8 cellular contexts compared by ENCODE assay signal in the genomic region with DNA sequence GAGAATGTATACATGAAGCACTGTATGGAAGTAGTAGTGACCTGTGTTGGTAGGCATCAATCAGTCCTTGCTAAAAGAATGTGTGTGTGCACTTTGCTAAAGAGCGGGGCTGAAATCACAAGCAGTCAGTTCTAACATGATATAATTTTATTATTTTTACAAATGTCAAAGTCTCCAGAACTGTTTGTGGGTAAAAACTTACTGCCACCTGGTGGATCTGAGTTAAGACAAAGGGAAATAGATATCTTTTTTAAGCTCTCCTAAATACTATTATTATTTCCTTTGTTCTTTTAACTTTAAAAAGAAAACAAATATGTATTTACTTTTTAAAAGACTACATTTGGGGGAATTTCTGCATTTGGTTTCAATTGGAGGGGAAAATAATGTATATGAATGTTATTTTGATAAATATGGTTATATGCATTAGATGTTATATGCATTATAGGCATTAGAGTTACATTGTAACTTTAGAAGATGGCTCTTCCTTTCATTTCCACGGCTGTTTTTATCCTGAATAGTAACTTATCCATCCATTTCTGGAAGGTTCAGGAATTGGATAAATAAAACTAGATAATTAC. TPM values are rescaled to one million over a fixed set of nuclear protein-coding genes. Genes with fewer than 3 reads are reported as not detected.
A peak's percentile ranks its signal among the peaks of the same experiment; 100 is the strongest.
DNase-seq lines count a peak whose midpoint lies in the region; ATAC-seq and TF ChIP-seq lines count a peak whose summit lies in the region.

No MANE protein-coding gene starts in this region.

- H3K36me3 ChIP-seq in ascending aorta, result no peaks in the 10 kb centered on the region
- no peaks in the 10 kb centered on the region for H3K36me3 ChIP-seq in left lung

- peak; percentile 51 for TF ChIP-seq CTCF in AG09309 (IDR thresholded peaks at IDR 0.05; ENCODE audit: control insufficient read depth, insufficient read depth, low read depth, low read length, missing control alignments)
- TF ChIP-seq CTCF in ascending aorta (IDR thresholded peaks at IDR 0.05), result peak in 2 of 3 experiments; percentile 30 to 57
- peak in 1 of 2 donors; percentile 33 for TF ChIP-seq CTCF in left lung (IDR thresholded peaks at IDR 0.05)

- peaks cover 9% of the 10 kb centered on the region for H3K27me3 Mint-ChIP-seq in activated naive CD8-positive, alpha-beta T cell treated with anti-CD3 and anti-CD28 coated beads for 36 hours

- H3K27ac ChIP-seq in ascending aorta (no peak overlapping the region), left lung (no peak overlapping the region)

- peaks cover 10% of the 10 kb centered on the region for H3K4me1 Mint-ChIP-seq in activated naive CD8-positive, alpha-beta T cell treated with anti-CD3 and anti-CD28 coated beads for 36 hours
- peaks cover 11% of the 10 kb centered on the region for H3K4me1 Mint-ChIP-seq in stimulated activated effector memory CD8-positive, alpha-beta T cell treated with anti-CD3 and anti-CD28 coated beads, Interleukin-12 subunit alpha, Interleukin-12 subunit beta, amount 100 ng/mL, for 72 hours

- H3K9me3 Mint-ChIP-seq in activated naive CD8-positive, alpha-beta T cell treated with anti-CD3 and anti-CD28 coated beads for 36 hours, result peaks cover 3% of the 10 kb centered on the region
- H3K9me3 Mint-ChIP-seq in stimulated activated effector memory CD8-positive, alpha-beta T cell treated with anti-CD3 and anti-CD28 coated beads, Interleukin-12 subunit alpha, Interleukin-12 subunit beta, amount 100 ng/mL, for 72 hours, result peaks cover 2% of the 10 kb centered on the region

- H3K4me3 ChIP-seq in AG09309 (ENCODE audit: control insufficient read depth, low read depth, low read length) (no peak overlapping the region), ascending aorta (no peak overlapping the region), left lung (no peak overlapping the region)

- H3K36me3 Mint-ChIP-seq in activated naive CD8-positive, alpha-beta T cell treated with anti-CD3 and anti-CD28 coated beads for 36 hours, result peaks cover 5% of the 10 kb centered on the region
- no peaks in the 10 kb centered on the region for H3K36me3 Mint-ChIP-seq in stimulated activated effector memory CD8-positive, alpha-beta T cell treated with anti-CD3 and anti-CD28 coated beads, Interleukin-12 subunit alpha, Interleukin-12 subunit beta, amount 100 ng/mL, for 72 hours

- H3K4me1 ChIP-seq in ascending aorta (no peaks in the 10 kb centered on the region), left lung (no peaks in the 10 kb centered on the region)

- peak; percentile 69 for ATAC-seq in left lung
- ATAC-seq in stimulated activated effector memory CD8-positive, alpha-beta T cell treated with anti-CD3 and anti-CD28 coated beads, Interleukin-12 subunit alpha, Interleukin-12 subunit beta, amount 100 ng/mL, for 72 hours, result no peak

- H3K27me3 ChIP-seq in ascending aorta (no peaks in the 10 kb centered on the region), left lung (no peaks in the 10 kb centered on the region)

- DNase-seq in AG09309 (ENCODE audit: low read depth), result no peak
- peak; percentile 28 for DNase-seq in H4 (ENCODE audit: low spot score)
- DNase-seq in ascending aorta (ENCODE audit: low spot score in 2 of 2), result no peak
- no peak for DNase-seq in left lung
- DNase-seq in activated naive CD8-positive, alpha-beta T cell treated with anti-CD3 and anti-CD28 coated beads for 36 hours, result no peak
- no peak for DNase-seq in stimulated activated CD4-positive, alpha-beta T cell treated with anti-CD3 and anti-CD28 coated beads, Interleukin-4, amount 100 ng/mL, for 24 hours
- no peak for DNase-seq in GM19240 (ENCODE audit: insufficient read length, low spot score)
- no peak for DNase-seq in stimulated activated effector memory CD8-positive, alpha-beta T cell treated with anti-CD3 and anti-CD28 coated beads, Interleukin-12 subunit alpha, Interleukin-12 subunit beta, amount 100 ng/mL, for 72 hours (ENCODE audit: low spot score in 2 of 2)

- no peaks in the 10 kb centered on the region for H3K9me3 ChIP-seq in ascending aorta
- H3K9me3 ChIP-seq in left lung, result no peaks in the 10 kb centered on the region

- intact Hi-C loops in ascending aorta (cut with DNase I) (loop anchor here (5.0 to 10.0 kb wide), 2 partner anchors 107 to 550 kb away; no protein-coding TSS in a partner anchor), left lung (cut with DNase I) (no loop called here)

- no peak overlapping the region for H3K27ac Mint-ChIP-seq in activated naive CD8-positive, alpha-beta T cell treated with anti-CD3 and anti-CD28 coated beads for 36 hours
- H3K27ac Mint-ChIP-seq in stimulated activated effector memory CD8-positive, alpha-beta T cell treated with anti-CD3 and anti-CD28 coated beads, Interleukin-12 subunit alpha, Interleukin-12 subunit beta, amount 100 ng/mL, for 72 hours, result no peak overlapping the region

- H3K4me3 Mint-ChIP-seq in activated naive CD8-positive, alpha-beta T cell treated with anti-CD3 and anti-CD28 coated beads for 36 hours, result no peak overlapping the region
- H3K4me3 Mint-ChIP-seq in stimulated activated effector memory CD8-positive, alpha-beta T cell treated with anti-CD3 and anti-CD28 coated beads, Interleukin-12 subunit alpha, Interleukin-12 subunit beta, amount 100 ng/mL, for 72 hours, result no peak overlapping the region

RNA-seq across cellular contexts. Expression of gene CLOCK, which starts 7.8 kb away (rescaled TPM):
- 12.3 and 19.5 TPM in 2 replicates for total RNA-seq in H4 (2014; rRNA removed; shearing (Covaris generic))
- total RNA-seq in ascending aorta, result 17.6 TPM
- total RNA-seq in left lung, result 10 to 100 TPM; 24.7 to 27.6 TPM
- total RNA-seq in activated naive CD8-positive, alpha-beta T cell treated with anti-CD3 and anti-CD28 coated beads for 36 hours, result 10 to 100 TPM; 11.3 to 11.4 TPM

RNA-seq across cellular contexts. Expression of gene PDCL2, which starts 37.5 kb away (rescaled TPM):
- total RNA-seq in H4 (2014; rRNA removed; shearing (Covaris generic)), result not detected in 2 replicates
- total RNA-seq in ascending aorta (not detected), left lung (not detected)
- not detected for total RNA-seq in activated naive CD8-positive, alpha-beta T cell treated with anti-CD3 and anti-CD28 coated beads for 36 hours
